ENCODE assay signal across 26 cellular contexts in genomic region chr12:29908154-29908553, GRCh38.
"Had no signal": no experiment of that assay in that cellular context is flagged by ENCODE, and none has a peak within 500 bp of the region (broad histone marks: within the 10 kb centered on the region; RNA-seq: fewer than 3 reads in every experiment).

No MANE protein-coding gene starts in this region.

- DNase-seq: colonic mucosa; cortex of kidney; dermis blood vessel endothelial cell; dorsolateral prefrontal cortex; effector CD4-positive, alpha-beta T cell; effector CD8-positive, alpha-beta T cell; effector memory CD4-positive, alpha-beta T cell; effector memory CD8-positive, alpha-beta T cell; endodermal cell; erythroblast; esophagus squamous epithelium; foreskin keratinocyte; gastrocnemius medialis; glutamatergic neuron; head of caudate nucleus; heart left ventricle; heart right ventricle had no signal

- H3K4me3 ChIP-seq: colonic mucosa, coronary artery, dorsolateral prefrontal cortex, esophagus muscularis mucosa, esophagus squamous epithelium, gastrocnemius medialis, gastroesophageal sphincter, heart left ventricle, heart right ventricle had no signal

- H3K36me3 ChIP-seq: colonic mucosa, esophagus muscularis mucosa, esophagus squamous epithelium, gastrocnemius medialis, gastroesophageal sphincter, heart left ventricle, heart right ventricle had no signal

- H3K27ac ChIP-seq: colonic mucosa, coronary artery, dorsolateral prefrontal cortex, epithelial cell of prostate, esophagus muscularis mucosa, esophagus squamous epithelium, foreskin keratinocyte, gastrocnemius medialis, gastroesophageal sphincter, heart left ventricle, heart right ventricle had no signal

- H3K4me1 ChIP-seq: colonic mucosa, esophagus muscularis mucosa, esophagus squamous epithelium, foreskin keratinocyte, gastrocnemius medialis, gastroesophageal sphincter, heart left ventricle, heart right ventricle had no signal

- H3K27me3 ChIP-seq: colonic mucosa, esophagus muscularis mucosa, esophagus squamous epithelium, foreskin keratinocyte, gastrocnemius medialis, gastroesophageal sphincter, heart left ventricle, heart right ventricle had no signal

- ATAC-seq: effector memory CD8-positive, alpha-beta T cell; esophagus mucosa; foreskin keratinocyte; gastrocnemius medialis; gastroesophageal sphincter; heart left ventricle; heart right ventricle had no signal

- FAIRE-seq: colon, endometrium, endothelial cell of umbilical vein, frontal cortex had no signal

- H3K9me3 ChIP-seq: colonic mucosa, esophagus muscularis mucosa, esophagus squamous epithelium, gastrocnemius medialis, gastroesophageal sphincter had no signal
